In the genomic region with DNA sequence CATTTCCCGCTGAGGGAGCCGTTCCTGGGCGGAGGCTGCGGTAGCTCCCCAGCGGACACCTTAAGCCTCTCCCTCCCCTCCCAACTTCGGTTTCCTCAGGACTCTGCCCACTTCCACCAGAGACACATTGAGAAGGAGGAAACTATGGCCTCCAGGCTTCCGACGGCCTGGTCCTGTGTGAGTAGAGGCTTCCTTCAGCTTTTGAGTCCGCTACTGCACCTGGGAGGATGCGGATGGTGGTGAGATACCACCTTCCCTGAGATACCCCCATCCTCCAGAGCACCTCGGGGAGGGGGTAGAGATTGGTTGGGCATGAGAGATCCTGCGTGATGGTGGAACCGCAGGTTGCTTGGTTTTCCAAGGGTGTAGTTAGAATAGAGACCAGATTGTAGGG, we compare ENCODE assay signal across 1 cellular context.
TF ChIP-seq lines count a peak whose summit lies in the region.

No MANE protein-coding gene starts in this region.

TF ChIP-seq in IMR-90, 13 proteins besides CTCF, POLR2A, EP300 and RAD21:
- TF ChIP-seq CEBPB (IDR thresholded peaks at IDR 0.05; ENCODE audit: low read depth, low read length): no peak
